ENCODE assay signal across 27 cellular contexts in genomic region chr1:193285626-193286025, GRCh38.
"Had no signal": no experiment of that assay in that cellular context is flagged by ENCODE, and none has a peak within 500 bp of the region (broad histone marks: within the 10 kb centered on the region; RNA-seq: fewer than 3 reads in every experiment).

No MANE protein-coding gene starts in this region.

- ATAC-seq: effector memory CD8-positive, alpha-beta T cell; left colon; T-helper 17 cell had no signal

- DNase-seq: activated CD4-positive, alpha-beta memory T cell treated with anti-CD3 and anti-CD28 coated beads for 36 hours; activated CD4-positive, alpha-beta T cell treated with anti-CD3 and anti-CD28 coated beads, Interleukin-2, amount 10 ng/mL, durations not matched to agents 24 days and 14 days; activated CD4-positive, CD25-positive, alpha-beta regulatory T cell treated with anti-CD3 and anti-CD28 coated beads, Interleukin-2, amount 50 U/mL, for 72 hours; activated CD8-positive, alpha-beta memory T cell treated with anti-CD3 and anti-CD28 coated beads, Interleukin-2, amount 50 U/mL, for 4 hours; activated gamma-delta T cell; activated naive CD4-positive, alpha-beta T cell treated with anti-CD3 and anti-CD28 coated beads, Interleukin-2, amount 10 ng/mL, durations not matched to agents 7 days and 5 days; activated naive CD8-positive, alpha-beta T cell treated with anti-CD3 and anti-CD28 coated beads, Interleukin-2, amount 10 ng/mL, durations not matched to agents 7 days and 5 days; activated T-cell treated with anti-CD3 and anti-CD28 coated beads, Interleukin-2, amount 50 U/mL, for 1 hour; brain microvascular endothelial cell; cortex of kidney; effector memory CD8-positive, alpha-beta T cell; erythroblast; hippocampal formation; immature natural killer cell; kidney; left colon; mammary epithelial cell; naive B cell; ovary; retina; stimulated activated CD4-positive, alpha-beta T cell treated with anti-CD3 and anti-CD28 coated beads, Interleukin-15, amount 100 ng/mL, for 24 hours; stimulated activated naive CD4-positive, alpha-beta T cell treated with Interleukin-2 at 50 U/mL for 16 hours; T-helper 17 cell; T1000; testis; transverse colon had no signal

- H3K27me3 ChIP-seq: ascending aorta, brain microvascular endothelial cell, ovary, testis, transverse colon had no signal

- H3K4me1 ChIP-seq: ascending aorta, testis, transverse colon had no signal

- H3K27ac ChIP-seq: ascending aorta, brain microvascular endothelial cell, ovary, testis, transverse colon had no signal

- H3K4me3 ChIP-seq: ascending aorta, ovary, testis, transverse colon had no signal

- H3K36me3 ChIP-seq: ascending aorta, brain microvascular endothelial cell, ovary, transverse colon had no signal

- H3K9me3 ChIP-seq: ascending aorta, ovary, testis, transverse colon had no signal
